ENCODE assay signal across 27 cellular contexts in the genomic region with DNA sequence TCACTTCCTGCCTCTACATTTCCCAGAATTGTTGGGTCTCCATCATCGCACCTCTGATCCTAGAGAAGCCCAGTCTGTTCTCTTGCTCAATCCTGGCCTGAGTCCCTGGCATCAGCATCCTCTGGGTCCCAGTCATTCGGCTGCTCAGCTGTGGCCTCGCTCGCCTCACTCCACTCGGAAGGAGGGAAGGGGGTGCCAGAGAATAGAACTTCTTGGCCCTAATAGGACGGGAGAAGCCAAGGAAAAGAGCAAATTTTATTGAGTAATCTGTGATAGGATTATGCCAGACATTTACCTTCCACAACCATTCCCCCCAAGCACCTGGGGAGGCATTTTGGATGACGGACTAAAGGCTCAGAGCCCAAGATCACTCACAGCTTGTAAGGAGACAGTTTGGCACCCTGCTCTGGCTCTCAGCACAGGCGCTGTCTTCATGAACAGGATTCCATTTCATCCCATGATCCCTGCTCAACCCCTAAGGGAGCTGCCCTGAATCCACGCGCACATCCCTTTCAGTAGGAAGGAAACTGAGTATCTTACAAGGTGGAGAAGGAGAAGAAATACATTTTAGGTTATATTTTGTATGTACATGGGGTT. TPM values are rescaled to one million over a fixed set of nuclear protein-coding genes. Genes with fewer than 3 reads are reported as not detected.
DNase-seq lines count a peak whose midpoint lies in the region; ATAC-seq, FAIRE-seq and TF ChIP-seq lines count a peak whose summit lies in the region.
"Had no signal": no experiment of that assay in that cellular context is flagged by ENCODE, and none has a peak within 500 bp of the region (broad histone marks: within the 10 kb centered on the region; RNA-seq: fewer than 3 reads in every experiment).

No MANE protein-coding gene starts in this region.

- H3K4me3 Mint-ChIP-seq in CD14-positive monocyte = peak overlapping the region; percentile 17 to 78
- no peak overlapping the region for H3K4me3 Mint-ChIP-seq in T-cell
- H3K4me3 Mint-ChIP-seq in natural killer cell treated with Interleukin-12 subunit alpha and Interleukin-12 subunit beta and Interleukin-15 and Interleukin-18, amount 100 ng/mL, for 72 hours = no peak overlapping the region
- H3K4me3 Mint-ChIP-seq: memory B cell, nephron progenitor cell had no signal

- no peak overlapping the region for H4K91ac ChIP-seq in H1 (replicated peaks; ENCODE audit: insufficient read length, low read length)

- H3K36me3 ChIP-seq in H1 (ENCODE audit: control insufficient read depth in 2 of 4, insufficient read depth in 4 of 4, low read length in 3 of 4) (no peaks in the 10 kb centered on the region), left lung (no peaks in the 10 kb centered on the region), gastrocnemius medialis (no peaks in the 10 kb centered on the region)
- H3K36me3 ChIP-seq: BLaER1, esophagus squamous epithelium had no signal

- no peak overlapping the region for H4K5ac ChIP-seq in H1 (ENCODE audit: insufficient read length, low read depth, low read length)

- ATAC-seq in left lung (peak; percentile 41), gastrocnemius medialis (peak; percentile 72 to 76), T-cell (replicated peaks in 1 of 4) (no peak), GM18517 (IDR thresholded peaks at IDR 0.05; ENCODE audit: unreplicated experiment) (no peak)
- no peak for ATAC-seq in natural killer cell treated with Interleukin-12 subunit alpha and Interleukin-12 subunit beta and Interleukin-15 and Interleukin-18, amount 100 ng/mL, for 72 hours
- ATAC-seq: A549 had no signal

- H3K9me3 ChIP-seq in H1 (ENCODE audit: insufficient read depth in 2 of 2, low read depth in 1 of 2, low read length in 1 of 2) (no peaks in the 10 kb centered on the region), left lung (no peaks in the 10 kb centered on the region), gastrocnemius medialis (no peaks in the 10 kb centered on the region)
- H3K9me3 ChIP-seq: A549, BLaER1, esophagus squamous epithelium had no signal

- H3K18ac ChIP-seq in H1 (ENCODE audit: extremely low read depth, low read length) = no peak overlapping the region; the same call in 1 of the 2 replicates

- no peak overlapping the region for H3K14ac ChIP-seq in H1 (ENCODE audit: insufficient read length)

- H3K79me2 ChIP-seq in H1 (ENCODE audit: control insufficient read depth in 1 of 2, insufficient read depth in 2 of 2, low read length in 2 of 2) = no peaks in the 10 kb centered on the region

- peak overlapping the region; percentile 39; the same call in 1 of the 2 replicates for H2AFZ ChIP-seq in H1 (ENCODE audit: low read length)

- H3K27me3 ChIP-seq in H1 (replicated peaks in 1 of 4; ENCODE audit: control insufficient read depth in 3 of 4, extremely low read depth in 1 of 4, insufficient read depth in 3 of 4, low read length in 3 of 4) = no peaks in the 10 kb centered on the region
- no peaks in the 10 kb centered on the region for H3K27me3 ChIP-seq in left lung
- H3K27me3 ChIP-seq in gastrocnemius medialis = peaks cover 0 to 4% (median 0%) of the 10 kb centered on the region in 3 donors
- H3K27me3 ChIP-seq: BLaER1 had no signal

- FAIRE-seq in H1 (lab: Jason Lieb, UNC) = no peak
- FAIRE-seq: A549, D721Med had no signal

- no peak overlapping the region for H2BK20ac ChIP-seq in H1 (ENCODE audit: low read length)

- DNase-seq in CD14-positive monocyte (ENCODE audit: low spot score) = no peak
- DNase-seq in H1 (ENCODE audit: low read depth in 1 of 2, low spot score in 2 of 2) = no peak
- no peak for DNase-seq in left lung
- DNase-seq in gastrocnemius medialis = peak; percentile 45 to 67
- no peak for DNase-seq in T-cell
- DNase-seq in MV-4-11 (lab: John Stamatoyannopoulos, UW) = no peak
- DNase-seq in natural killer cell treated with Interleukin-12 subunit alpha and Interleukin-12 subunit beta and Interleukin-15 and Interleukin-18, amount 100 ng/mL, for 72 hours (ENCODE audit: low spot score) = no peak
- DNase-seq: activated naive CD4-positive, alpha-beta T cell; cerebellar nuclear complex; effector memory CD4-positive, alpha-beta T cell; esophagus squamous epithelium; HCEC 1CT; MM.1S; NCI-H1694 treated with DMSO at 0.1 percent for 48 hours; NCI-H2227 treated with DMSO at 0.1 percent for 48 hours; NCI-H82; nephron progenitor cell; SIG-M5; stimulated activated CD4-positive, alpha-beta T cell treated with anti-CD3 and anti-CD28 coated beads, Interleukin-12 subunit alpha, Interleukin-12 subunit beta, amount 100 ng/mL, for 4 hours had no signal

- H3K36me3 Mint-ChIP-seq in CD14-positive monocyte = peaks cover 18 to 22% of the 10 kb centered on the region in 2 donors
- H3K36me3 Mint-ChIP-seq in T-cell = no peaks in the 10 kb centered on the region
- no peaks in the 10 kb centered on the region for H3K36me3 Mint-ChIP-seq in natural killer cell treated with Interleukin-12 subunit alpha and Interleukin-12 subunit beta and Interleukin-15 and Interleukin-18, amount 100 ng/mL, for 72 hours
- H3K36me3 Mint-ChIP-seq: IgD-negative memory B cell had no signal

- H3K27ac Mint-ChIP-seq in CD14-positive monocyte (peak overlapping the region in 5 of 7 donors; percentile 7 to 82 (median 71)), T-cell (no peak overlapping the region)
- peak overlapping the region in 1 of 2 donors; percentile 57 for H3K27ac Mint-ChIP-seq in natural killer cell treated with Interleukin-12 subunit alpha and Interleukin-12 subunit beta and Interleukin-15 and Interleukin-18, amount 100 ng/mL, for 72 hours
- H3K27ac Mint-ChIP-seq: memory B cell had no signal

- no peak for TF ChIP-seq RAD21 in H1 (IDR thresholded peaks at IDR 0.05 in 1 of 2, conservative IDR thresholded peaks at IDR 0.05 in 1 of 2; ENCODE audit: low read depth in 2 of 2, low read length in 2 of 2)

- H2BK120ac ChIP-seq in H1 (replicated peaks; ENCODE audit: low read depth, low read length) = no peak overlapping the region

- CTCF ChIA-PET in H1 (lab: Charles Lee; ENCODE audit: partially characterized antibody) = interaction anchor here (0.6 to 1.4 kb wide), 4 partner anchors 28 to 57 kb away, joined by 3 read pairs; no protein-coding TSS in a partner anchor
- CTCF ChIA-PET in T-cell (lab: Charles Lee) = interaction anchor here in 1 of 2 donors (0.6 kb wide), 1 partner anchor 22 kb away, joined by 3 read pairs; no protein-coding TSS in a partner anchor

- H3K56ac ChIP-seq in H1 (replicated peaks; ENCODE audit: insufficient read length, low read depth, low read length) = no peak overlapping the region

- H2BK12ac ChIP-seq in H1 (ENCODE audit: low read depth, low read length) = no peak overlapping the region

- in situ Hi-C loops in gastrocnemius medialis (cut with MboI; ENCODE audit: low sequenced_read_pairs in 4 of 4) = no loop called here

- no peak overlapping the region for H2AK5ac ChIP-seq in H1 (ENCODE audit: low read depth, low read length)

- no peak overlapping the region for H3K4me2 ChIP-seq in H1 (ENCODE audit: insufficient read depth in 1 of 2, low read depth in 2 of 2, low read length in 2 of 2)
- H3K4me2 ChIP-seq: A549, BLaER1 had no signal

- H3K4me1 ChIP-seq in H1 (replicated peaks in 1 of 4; ENCODE audit: control insufficient read depth in 3 of 4, insufficient read depth in 4 of 4, low read length in 3 of 4) (no peaks in the 10 kb centered on the region), left lung (peaks cover 0 to 15% of the 10 kb centered on the region in 2 donors), gastrocnemius medialis (no peaks in the 10 kb centered on the region)
- H3K4me1 ChIP-seq: A549 had no signal

- no peaks in the 10 kb centered on the region for H4K20me1 ChIP-seq in H1 (replicated peaks in 1 of 2; ENCODE audit: control insufficient read depth in 1 of 2, insufficient read depth in 2 of 2, low read length in 2 of 2)
- H4K20me1 ChIP-seq: BLaER1 had no signal

- no peaks in the 10 kb centered on the region for H3K79me1 ChIP-seq in H1 (ENCODE audit: low read depth, low read length)

- no peak overlapping the region for H3K23ac ChIP-seq in H1 (ENCODE audit: insufficient read length)

- WGBS in H1 (ENCODE audit: extremely low coverage in 1 of 2, insufficient coverage in 1 of 2, insufficient read length in 1 of 2, insufficient replicate concordance in 2 of 2, low coverage in 1 of 2, low lambda C conversion rate in 2 of 2, missing lambda C conversion rate in 1 of 2), 2 experiments = 94% methylated on average over 10 of the region's 10 CpGs; no CpG with 5 or more reads in 1 of the 2 experiments

- H3K27ac ChIP-seq in H1 (ENCODE audit: low read depth, low read length) (no peak overlapping the region), left lung (no peak overlapping the region), gastrocnemius medialis (peak overlapping the region; percentile 28 to 53 (median 35))
- H3K27ac ChIP-seq: A549, BLaER1 had no signal

- no peak overlapping the region for H4K8ac ChIP-seq in H1 (ENCODE audit: extremely low read depth, insufficient read depth, low read length)

- no peak for TF ChIP-seq CTCF in CD14-positive monocyte (IDR thresholded peaks at IDR 0.05)
- no peak for TF ChIP-seq CTCF in H1 (IDR thresholded peaks at IDR 0.05; ENCODE audit: control extremely low read depth in 1 of 3, insufficient read depth in 1 of 3, low read depth in 1 of 3, low read length in 3 of 3)
- no peak for TF ChIP-seq CTCF in left lung (IDR thresholded peaks at IDR 0.05)
- no peak for TF ChIP-seq CTCF in gastrocnemius medialis (IDR thresholded peaks at IDR 0.05 in 4 of 5, conservative IDR thresholded peaks at IDR 0.05 in 1 of 5)

- H3K4me3 ChIP-seq in H1 (ENCODE audit: extremely low read depth in 1 of 4, insufficient read depth in 2 of 4, low read depth in 3 of 4, low read length in 4 of 4) = no peak overlapping the region
- H3K4me3 ChIP-seq in left lung = no peak overlapping the region
- no peak overlapping the region for H3K4me3 ChIP-seq in gastrocnemius medialis
- H3K4me3 ChIP-seq: A549, BLaER1 had no signal

- peaks cover 2 to 8% (median 8%) of the 10 kb centered on the region in 3 donors for H3K27me3 Mint-ChIP-seq in CD14-positive monocyte (ENCODE audit: low read depth in 3 of 3)
- H3K27me3 Mint-ChIP-seq in T-cell = peaks cover 0 to 5% of the 10 kb centered on the region in 2 donors
- H3K27me3 Mint-ChIP-seq in natural killer cell treated with Interleukin-12 subunit alpha and Interleukin-12 subunit beta and Interleukin-15 and Interleukin-18, amount 100 ng/mL, for 72 hours = no peaks in the 10 kb centered on the region

- H3K4me1 Mint-ChIP-seq in CD14-positive monocyte = peaks cover 63% of the 10 kb centered on the region
- peaks cover 33 to 46% (median 39%) of the 10 kb centered on the region in 3 donors for H3K4me1 Mint-ChIP-seq in T-cell
- peaks cover 35 to 36% of the 10 kb centered on the region in 2 donors for H3K4me1 Mint-ChIP-seq in natural killer cell treated with Interleukin-12 subunit alpha and Interleukin-12 subunit beta and Interleukin-15 and Interleukin-18, amount 100 ng/mL, for 72 hours (ENCODE audit: low read depth in 2 of 2)

- POLR2A ChIA-PET in H1 (lab: Charles Lee; ENCODE audit: partially characterized antibody) = interaction anchor here (1.6 kb wide), 1 partner anchor 10 kb away, joined by 5 read pairs; no protein-coding TSS in a partner anchor
- POLR2A ChIA-PET in T-cell (lab: Charles Lee) = no interaction called here

- H3K23me2 ChIP-seq in H1 (ENCODE audit: low read depth, low read length) = no peaks in the 10 kb centered on the region

- no peak for TF ChIP-seq POLR2A in H1 (IDR thresholded peaks at IDR 0.05; ENCODE audit: control extremely low read depth in 1 of 2, low read depth in 2 of 2, low read length in 2 of 2)
- no peak for TF ChIP-seq POLR2A in gastrocnemius medialis (IDR thresholded peaks at IDR 0.05)

- no peak overlapping the region for H2BK15ac ChIP-seq in H1 (ENCODE audit: low read length)

- no peak for TF ChIP-seq EP300 in H1 (IDR thresholded peaks at IDR 0.05; ENCODE audit: borderline replicate concordance in 1 of 2, low read depth in 2 of 2, low read length in 2 of 2)

- H3K9me3 Mint-ChIP-seq in CD14-positive monocyte = peaks cover 0 to 6% (median 2%) of the 10 kb centered on the region in 7 donors
- H3K9me3 Mint-ChIP-seq in T-cell = no peaks in the 10 kb centered on the region
- no peaks in the 10 kb centered on the region for H3K9me3 Mint-ChIP-seq in natural killer cell treated with Interleukin-12 subunit alpha and Interleukin-12 subunit beta and Interleukin-15 and Interleukin-18, amount 100 ng/mL, for 72 hours
- H3K9me3 Mint-ChIP-seq: IgD-negative memory B cell had no signal

- intact Hi-C loops in CD14-positive monocyte (cut with micrococcal nuclease) = no loop called here
- intact Hi-C loops in left lung (cut with DNase I) = no loop called here
- intact Hi-C loops in gastrocnemius medialis (cut with DNase I; ENCODE audit: low total_unique reads) = no loop called here

- H2BK5ac ChIP-seq in H1 (ENCODE audit: low read depth, low read length) = no peak overlapping the region

- H3K9ac ChIP-seq in H1 (replicated peaks in 1 of 4; ENCODE audit: extremely low read depth in 1 of 4, low read depth in 3 of 4, low read length in 3 of 4) = no peak overlapping the region
- H3K9ac ChIP-seq: BLaER1 had no signal

- no peak overlapping the region for H3K4ac ChIP-seq in H1 (replicated peaks; ENCODE audit: insufficient read length, low read depth, low read length)

RNA-seq across cellular contexts. Expression of a gene that starts 0.5 kb away (rescaled TPM):
- polyA plus RNA-seq in CD14-positive monocyte (10 to 100 TPM; 22.7 to 61.9 TPM), H1 (2011; rRNA removed) (0.17 TPM in 1 of 2 replicates, not detected in the other)
- total RNA-seq in H1 (2021; fragmentation: NEBNext Ultra II Directional; extraction: Animal tissue kit (Norgen Biotek cat#: 25700)) = not detected in 2 replicates
- not detected for polyA plus RNA-seq in H1 (2011; cell fraction: cytosol; rRNA removed)
- polyA plus RNA-seq in H1 (2011; cell fraction: nucleus; rRNA removed) = not detected
- polyA plus RNA-seq in H1 (2012, experiment 1 of 2) = not detected in 4 replicates
- polyA plus RNA-seq in H1 (2012, experiment 2 of 2) = not detected
- polyA plus RNA-seq in H1 (2013, experiment 1 of 2) = not detected
- not detected for polyA plus RNA-seq in H1 (2013, experiment 2 of 2)
- not detected in 2 replicates for polyA minus RNA-seq in H1 (2011; rRNA and poly(A)+ RNA removed)
- polyA minus RNA-seq in H1 (2011; cell fraction: cytosol; rRNA and poly(A)+ RNA removed) = not detected
- not detected for polyA minus RNA-seq in H1 (2011; cell fraction: nucleus; rRNA and poly(A)+ RNA removed)
- total RNA-seq in left lung (1 to 10 TPM; 7.8 to 9.6 TPM), gastrocnemius medialis (1 to 10 TPM in 3 of 4 donors, not detected in 1; 1.3 to 2.8 (median 2.3) TPM), T-cell (not detected)
- total RNA-seq in natural killer cell treated with Interleukin-12 subunit alpha and Interleukin-12 subunit beta and Interleukin-15 and Interleukin-18, amount 100 ng/mL, for 72 hours = not detected
- total RNA-seq: T-helper 1 cell treated with Interleukin-12 subunit alpha and Interleukin-12 subunit beta and Interleukin-4 antibody, amounts not matched to agents 30 ng/mL and 1 ng/mL, for 36 hours had no signal
- polyA plus RNA-seq: A549, IgD-negative memory B cell had no signal

RNA-seq across cellular contexts. Expression of a gene that starts 34.1 kb away (rescaled TPM):
- polyA plus RNA-seq in CD14-positive monocyte = 10 to 100 TPM; 53.3 to 78.3 TPM
- total RNA-seq in H1 (2021; fragmentation: NEBNext Ultra II Directional; extraction: Animal tissue kit (Norgen Biotek cat#: 25700)) = not detected in 2 replicates
- polyA plus RNA-seq in H1 (2011; rRNA removed) = 0.61 and 0.91 TPM in 2 replicates
- 0.49 TPM for polyA plus RNA-seq in H1 (2011; cell fraction: cytosol; rRNA removed)
- 0.51 TPM for polyA plus RNA-seq in H1 (2011; cell fraction: nucleus; rRNA removed)
- polyA plus RNA-seq in H1 (2012, experiment 1 of 2) = 0.52 to 0.74 TPM (median 0.57 TPM) in 3 of 4 replicates, not detected in the other
- polyA plus RNA-seq in H1 (2012, experiment 2 of 2) = not detected
- polyA plus RNA-seq in H1 (2013, experiment 1 of 2) = 0.20 TPM
- polyA plus RNA-seq in H1 (2013, experiment 2 of 2) = 0.11 TPM
- polyA minus RNA-seq in H1 (2011; rRNA and poly(A)+ RNA removed) = not detected in 2 replicates
- not detected for polyA minus RNA-seq in H1 (2011; cell fraction: cytosol; rRNA and poly(A)+ RNA removed)
- not detected for polyA minus RNA-seq in H1 (2011; cell fraction: nucleus; rRNA and poly(A)+ RNA removed)
- total RNA-seq in left lung = 1 to 10 TPM; 1.0 to 2.7 TPM
- total RNA-seq in gastrocnemius medialis = 1 to 10 TPM in 2 of 4 donors, not detected in 2; 1.6 to 2.2 TPM
- total RNA-seq in T-cell = under 1 TPM in 4 of 5 donors, not detected in 1; 0.25 to 0.55 (median 0.47) TPM
- total RNA-seq in natural killer cell treated with Interleukin-12 subunit alpha and Interleukin-12 subunit beta and Interleukin-15 and Interleukin-18, amount 100 ng/mL, for 72 hours = under 1 TPM in 1 of 2 donors, not detected in 1; 0.33 TPM
- total RNA-seq: T-helper 1 cell treated with Interleukin-12 subunit alpha and Interleukin-12 subunit beta and Interleukin-4 antibody, amounts not matched to agents 30 ng/mL and 1 ng/mL, for 36 hours; ureter had no signal

RNA-seq across cellular contexts. Expression of a gene that starts 36.7 kb away (rescaled TPM):
- polyA plus RNA-seq in CD14-positive monocyte (not detected), H1 (2011; rRNA removed) (0.39 and 0.85 TPM in 2 replicates)
- 0.35 and 0.67 TPM in 2 replicates for total RNA-seq in H1 (2021; fragmentation: NEBNext Ultra II Directional; extraction: Animal tissue kit (Norgen Biotek cat#: 25700))
- polyA plus RNA-seq in H1 (2011; cell fraction: cytosol; rRNA removed) = 0.47 TPM
- 2.1 TPM for polyA plus RNA-seq in H1 (2011; cell fraction: nucleus; rRNA removed)
- 0.19 to 0.96 TPM (median 0.62 TPM) in 4 replicates for polyA plus RNA-seq in H1 (2012, experiment 1 of 2)
- polyA plus RNA-seq in H1 (2012, experiment 2 of 2) = 0.34 TPM
- 0.65 TPM for polyA plus RNA-seq in H1 (2013, experiment 1 of 2)
- 0.57 TPM for polyA plus RNA-seq in H1 (2013, experiment 2 of 2)
- polyA minus RNA-seq in H1 (2011; rRNA and poly(A)+ RNA removed) = 0.10 TPM in 1 of 2 replicates, not detected in the other
- polyA minus RNA-seq in H1 (2011; cell fraction: cytosol; rRNA and poly(A)+ RNA removed) = not detected
- polyA minus RNA-seq in H1 (2011; cell fraction: nucleus; rRNA and poly(A)+ RNA removed) = 0.90 TPM
- total RNA-seq in left lung (1 to 10 TPM; 1.2 to 2.5 TPM), gastrocnemius medialis (under 1 TPM in 2 of 4 donors, not detected in 2; 0.31 to 0.78 TPM), T-cell (1 to 10 TPM; 1.4 to 2.2 (median 1.8) TPM)
- 1 to 10 TPM; 1.2 to 1.7 TPM for total RNA-seq in natural killer cell treated with Interleukin-12 subunit alpha and Interleukin-12 subunit beta and Interleukin-15 and Interleukin-18, amount 100 ng/mL, for 72 hours
- polyA plus RNA-seq: A549 had no signal

RNA-seq across cellular contexts. Expression of a gene that starts 44.7 kb away (rescaled TPM):
- polyA plus RNA-seq in CD14-positive monocyte = 1 to 10 TPM in 1 of 2 donors, under 1 TPM in 1; 0.93 to 2.2 TPM
- 4.7 and 5.8 TPM in 2 replicates for total RNA-seq in H1 (2021; fragmentation: NEBNext Ultra II Directional; extraction: Animal tissue kit (Norgen Biotek cat#: 25700))
- polyA plus RNA-seq in H1 (2011; rRNA removed) = 5.4 and 7.7 TPM in 2 replicates
- polyA plus RNA-seq in H1 (2011; cell fraction: cytosol; rRNA removed) = 2.0 TPM
- polyA plus RNA-seq in H1 (2011; cell fraction: nucleus; rRNA removed) = 5.5 TPM
- 3.7 to 6.5 TPM (median 5.0 TPM) in 4 replicates for polyA plus RNA-seq in H1 (2012, experiment 1 of 2)
- 5.2 TPM for polyA plus RNA-seq in H1 (2012, experiment 2 of 2)
- 6.3 TPM for polyA plus RNA-seq in H1 (2013, experiment 1 of 2)
- polyA plus RNA-seq in H1 (2013, experiment 2 of 2) = 7.1 TPM
- 5.3 and 6.2 TPM in 2 replicates for polyA minus RNA-seq in H1 (2011; rRNA and poly(A)+ RNA removed)
- 2.1 TPM for polyA minus RNA-seq in H1 (2011; cell fraction: cytosol; rRNA and poly(A)+ RNA removed)
- 8.0 TPM for polyA minus RNA-seq in H1 (2011; cell fraction: nucleus; rRNA and poly(A)+ RNA removed)
- 10 to 100 TPM in 1 of 2 donors, 1 to 10 TPM in 1; 9.5 to 21.5 TPM for total RNA-seq in left lung
- total RNA-seq in gastrocnemius medialis = under 1 TPM in 2 of 4 donors, not detected in 2; 0.36 to 0.49 TPM
- total RNA-seq in T-cell = 10 to 100 TPM in 3 of 5 donors, 1 to 10 TPM in 2; 3.8 to 17.6 (median 15.4) TPM
- 10 to 100 TPM; 11.7 to 19.1 TPM for total RNA-seq in natural killer cell treated with Interleukin-12 subunit alpha and Interleukin-12 subunit beta and Interleukin-15 and Interleukin-18, amount 100 ng/mL, for 72 hours

RNA-seq across cellular contexts. Expression of a gene that starts 57.7 kb away (rescaled TPM):
- polyA plus RNA-seq in CD14-positive monocyte (under 1 TPM in 1 of 2 donors, not detected in 1; 0.06 TPM), H1 (2011; rRNA removed) (6.6 and 7.0 TPM in 2 replicates)
- total RNA-seq in H1 (2021; fragmentation: NEBNext Ultra II Directional; extraction: Animal tissue kit (Norgen Biotek cat#: 25700)) = 7.4 and 8.7 TPM in 2 replicates
- polyA plus RNA-seq in H1 (2011; cell fraction: cytosol; rRNA removed) = 3.5 TPM
- 10.1 TPM for polyA plus RNA-seq in H1 (2011; cell fraction: nucleus; rRNA removed)
- 8.1 to 10.9 TPM (median 8.9 TPM) in 4 replicates for polyA plus RNA-seq in H1 (2012, experiment 1 of 2)
- polyA plus RNA-seq in H1 (2012, experiment 2 of 2) = 8.4 TPM
- polyA plus RNA-seq in H1 (2013, experiment 1 of 2) = 5.3 TPM
- 4.8 TPM for polyA plus RNA-seq in H1 (2013, experiment 2 of 2)
- polyA minus RNA-seq in H1 (2011; rRNA and poly(A)+ RNA removed) = 3.6 and 6.1 TPM in 2 replicates
- polyA minus RNA-seq in H1 (2011; cell fraction: cytosol; rRNA and poly(A)+ RNA removed) = 4.3 TPM
- polyA minus RNA-seq in H1 (2011; cell fraction: nucleus; rRNA and poly(A)+ RNA removed) = 8.0 TPM
- total RNA-seq in left lung (10 to 100 TPM; 13.3 to 17.2 TPM), gastrocnemius medialis (1 to 10 TPM; 1.2 to 3.9 (median 2.1) TPM), T-cell (under 1 TPM in 1 of 5 donors, not detected in 4; 0.53 TPM)
- 1 to 10 TPM in 1 of 2 donors, under 1 TPM in 1; 0.73 to 1.1 TPM for total RNA-seq in natural killer cell treated with Interleukin-12 subunit alpha and Interleukin-12 subunit beta and Interleukin-15 and Interleukin-18, amount 100 ng/mL, for 72 hours

Comparison
In these comparisons a context has a peak if more than half of its experiments do, and no peak if none do; other contexts are left out.
1. DNase-seq: peak in gastrocnemius medialis (2 of 2); none in CD14-positive monocyte (single experiment), H1 (0 of 2), left lung (0 of 2), T-cell (0 of 34), MV-4-11 (single experiment) and natural killer cell treated with Interleukin-12 subunit alpha and Interleukin-12 subunit beta and Interleukin-15 and Interleukin-18, amount 100 ng/mL, for 72 hours (single experiment).
2. H3K27ac Mint-ChIP-seq: peak in CD14-positive monocyte (5 of 7); none in T-cell (0 of 2).
3. H3K4me3 Mint-ChIP-seq: peak in CD14-positive monocyte (2 of 2); none in T-cell (0 of 3) and natural killer cell treated with Interleukin-12 subunit alpha and Interleukin-12 subunit beta and Interleukin-15 and Interleukin-18, amount 100 ng/mL, for 72 hours (single experiment).
4. H3K27ac ChIP-seq: peak in gastrocnemius medialis (4 of 4); none in H1 (single experiment) and left lung (0 of 2).
5. ATAC-seq: peak in left lung (single experiment) and gastrocnemius medialis (2 of 2); none in T-cell (0 of 4), GM18517 (single experiment) and natural killer cell treated with Interleukin-12 subunit alpha and Interleukin-12 subunit beta and Interleukin-15 and Interleukin-18, amount 100 ng/mL, for 72 hours (0 of 2).